In genomic region chr1:44355582-44356305, GRCh38 we compare ENCODE assay signal across 2 cellular contexts.
TF ChIP-seq lines count a peak whose summit lies in the region.

No MANE protein-coding gene starts in this region.

TF ChIP-seq in HepG2, 621 proteins besides CTCF, POLR2A, EP300 and RAD21:
- TF ChIP-seq ZNF616 (CRISPR knock-in tag; IDR thresholded peaks at IDR 0.05; ENCODE audit: low read depth) (no peak), ASH2L (IDR thresholded peaks at IDR 0.05; ENCODE audit: insufficient read length, low read depth, low read length) (peak; percentile 16), BCL6 (CRISPR knock-in tag; IDR thresholded peaks at IDR 0.05) (no peak), CREM (IDR thresholded peaks at IDR 0.05) (0 out of 2 replicates have a peak, but pooled peaks have one; percentile 8), CREM (CRISPR knock-in tag; IDR thresholded peaks at IDR 0.05) (no peak), PRDM10 (CRISPR knock-in tag; IDR thresholded peaks at IDR 0.05; ENCODE audit: low read depth) (peak; percentile 95), ZFP36L1 (CRISPR knock-in tag; IDR thresholded peaks at IDR 0.05) (0 out of 2 replicates have a peak, but pooled peaks have one; percentile 37), LCORL (IDR thresholded peaks at IDR 0.05) (no peak), LCORL (CRISPR knock-in tag; IDR thresholded peaks at IDR 0.05) (peak; percentile 28; the same call in 1 of the 2 replicates), ATF2 (CRISPR knock-in tag; IDR thresholded peaks at IDR 0.05) (peak; percentile 53; the same call in 1 of the 2 replicates), ZBTB38 (CRISPR knock-in tag; IDR thresholded peaks at IDR 0.05) (0 out of 2 replicates have a peak, but pooled peaks have one; percentile 22), CREB1 (IDR thresholded peaks at IDR 0.05) (peak; percentile 45), CREB1 (CRISPR knock-in tag; IDR thresholded peaks at IDR 0.05) (no peak), ZNF33B (CRISPR knock-in tag; IDR thresholded peaks at IDR 0.05) (0 out of 2 replicates have a peak, but pooled peaks have one; percentile 43), CHCHD3 (CRISPR knock-in tag; IDR thresholded peaks at IDR 0.05) (no peak), ATF7 (IDR thresholded peaks at IDR 0.05) (peak; percentile 89), ATF7 (CRISPR knock-in tag; IDR thresholded peaks at IDR 0.05) (no peak), TFAP4 (IDR thresholded peaks at IDR 0.05; ENCODE audit: borderline replicate concordance, low read depth) (0 out of 2 replicates have a peak, but pooled peaks have one; percentile 9), THAP11 (CRISPR knock-in tag; IDR thresholded peaks at IDR 0.05) (peak; percentile 29)
- TF ChIP-seq, protein P1, sequence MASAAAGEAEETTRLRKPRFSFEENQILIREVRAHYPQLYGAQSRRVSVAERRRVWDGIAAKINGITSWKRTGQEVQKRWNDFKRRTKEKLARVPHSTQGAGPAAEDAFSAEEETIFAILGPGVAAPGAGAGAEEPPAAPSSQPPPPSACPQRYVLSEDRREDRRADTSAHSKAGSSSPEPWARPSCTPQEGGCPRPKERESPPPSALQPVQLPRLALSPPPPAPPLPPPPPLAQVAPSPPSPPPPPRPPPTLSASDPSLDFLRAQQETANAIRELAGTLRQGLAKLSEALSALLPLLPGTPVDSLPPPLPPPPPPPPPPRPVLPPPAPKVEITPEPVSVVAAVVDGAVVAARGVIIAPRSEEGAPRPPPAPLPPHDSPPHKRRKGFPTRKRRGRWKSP (CRISPR knock-in tag; IDR thresholded peaks at IDR 0.05) = 0 out of 2 replicates have a peak, but pooled peaks have one; percentile 42
- TF ChIP-seq, protein P2, sequence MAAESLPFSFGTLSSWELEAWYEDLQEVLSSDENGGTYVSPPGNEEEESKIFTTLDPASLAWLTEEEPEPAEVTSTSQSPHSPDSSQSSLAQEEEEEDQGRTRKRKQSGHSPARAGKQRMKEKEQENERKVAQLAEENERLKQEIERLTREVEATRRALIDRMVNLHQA (CRISPR knock-in tag; IDR thresholded peaks at IDR 0.05) = no peak

TF ChIP-seq in liver, 16 proteins besides CTCF, POLR2A, EP300 and RAD21:
- TF ChIP-seq NR2F2 (IDR thresholded peaks at IDR 0.05) = no peak
- no peak for TF ChIP-seq GABPA (IDR thresholded peaks at IDR 0.05 in 1 of 2, conservative IDR thresholded peaks at IDR 0.05 in 1 of 2)
- no peak for TF ChIP-seq EGR1 (IDR thresholded peaks at IDR 0.05; ENCODE audit: low read depth in 2 of 2)
- no peak for TF ChIP-seq JUND (IDR thresholded peaks at IDR 0.05)
- TF ChIP-seq FOXA2 (IDR thresholded peaks at IDR 0.05) = no peak
- TF ChIP-seq YY1 (IDR thresholded peaks at IDR 0.05) = no peak
- TF ChIP-seq REST (IDR thresholded peaks at IDR 0.05) = no peak
- TF ChIP-seq ATF3 (IDR thresholded peaks at IDR 0.05) = no peak
- TF ChIP-seq SP1 (IDR thresholded peaks at IDR 0.05) = no peak
- TF ChIP-seq RXRA (IDR thresholded peaks at IDR 0.05) = no peak
- TF ChIP-seq TAF1 (conservative IDR thresholded peaks at IDR 0.05) = no peak
- TF ChIP-seq FOXA1 (IDR thresholded peaks at IDR 0.05) = no peak
